In genomic region chr2:60478660-60479059, GRCh38 we compare ENCODE assay signal across 22 cellular contexts.
A peak's percentile ranks its signal among the peaks of the same experiment; 100 is the strongest.
DNase-seq lines count a peak whose midpoint lies in the region; ATAC-seq and TF ChIP-seq lines count a peak whose summit lies in the region.
"Had no signal": no experiment of that assay in that cellular context is flagged by ENCODE, and none has a peak within 500 bp of the region (broad histone marks: within the 10 kb centered on the region; RNA-seq: fewer than 3 reads in every experiment).

No MANE protein-coding gene starts in this region.

- DNase-seq in GM23338 (ENCODE audit: low spot score) (no peak), memory B cell (ENCODE audit: low spot score in 2 of 2) (no peak), OCI-M2 (lab: John Stamatoyannopoulos, UW; ENCODE audit: unreplicated experiment) (no peak), retina (no peak), SK-N-SH (no peak)
- no peak for DNase-seq in stimulated activated naive B cell treated with anti-CD40 and anti-IgM and Interleukin-4, amounts not matched to agents 10 μg/mL and 1 μg/mL and 100 μg/mL, for 72 hours
- DNase-seq in activated CD8-positive, alpha-beta T cell treated with anti-CD3 and anti-CD28 coated beads, Interleukin-2, amount 10 ng/mL, durations not matched to agents 7 days and 5 days, result no peak
- DNase-seq: activated CD4-positive, alpha-beta T cell treated with anti-CD3 and anti-CD28 coated beads for 36 hours; activated naive CD4-positive, alpha-beta T cell treated with anti-CD3 and anti-CD28 coated beads for 36 hours; activated T-cell treated with anti-CD3 and anti-CD28 coated beads, Interleukin-2, amount 50 U/mL, for 48 hours; amygdala; caudate nucleus; EL; heart right ventricle; MG63; NCI-H2171 treated with DMSO at 0.1 percent for 48 hours; stimulated activated CD4-positive, alpha-beta T cell treated with anti-CD3 and anti-CD28 coated beads, Interleukin-4, amount 100 ng/mL, for 24 hours had no signal

- no peak overlapping the region for H3K27ac ChIP-seq in GM23338 (ENCODE audit: low read depth)
- no peak overlapping the region for H3K27ac ChIP-seq in SK-N-SH (ENCODE audit: low read depth in 2 of 2, low read length in 1 of 2)
- H3K27ac ChIP-seq: left lung had no signal

- peaks cover 81% of the 10 kb centered on the region for H3K4me1 Mint-ChIP-seq in GM23338
- peaks cover 96% of the 10 kb centered on the region for H3K4me1 Mint-ChIP-seq in brain
- peaks cover 73% of the 10 kb centered on the region for H3K4me1 Mint-ChIP-seq in memory B cell
- peaks cover 78 to 99% of the 10 kb centered on the region in 2 donors for H3K4me1 Mint-ChIP-seq in stimulated activated naive B cell treated with anti-CD40 and anti-IgM and Interleukin-4, amounts not matched to agents 10 μg/mL and 1 μg/mL and 100 μg/mL, for 72 hours
- peaks cover 2% of the 10 kb centered on the region for H3K4me1 Mint-ChIP-seq in activated CD8-positive, alpha-beta T cell treated with anti-CD3 and anti-CD28 coated beads, Interleukin-2, amount 10 ng/mL, durations not matched to agents 7 days and 5 days (ENCODE audit: low read depth)

- H3K27me3 Mint-ChIP-seq in GM23338 (ENCODE audit: insufficient read depth, low read depth, poor library complexity), result peaks cover 31% of the 10 kb centered on the region
- H3K27me3 Mint-ChIP-seq in brain, result no peaks in the 10 kb centered on the region
- no peaks in the 10 kb centered on the region for H3K27me3 Mint-ChIP-seq in memory B cell
- no peaks in the 10 kb centered on the region for H3K27me3 Mint-ChIP-seq in stimulated activated naive B cell treated with anti-CD40 and anti-IgM and Interleukin-4, amounts not matched to agents 10 μg/mL and 1 μg/mL and 100 μg/mL, for 72 hours
- H3K27me3 Mint-ChIP-seq in activated CD8-positive, alpha-beta T cell treated with anti-CD3 and anti-CD28 coated beads, Interleukin-2, amount 10 ng/mL, durations not matched to agents 7 days and 5 days (ENCODE audit: low read depth), result peaks cover 22% of the 10 kb centered on the region

- H3K27ac Mint-ChIP-seq in GM23338, result no peak overlapping the region
- H3K27ac Mint-ChIP-seq in brain, result peak overlapping the region; percentile 16 to 82 (median 79)
- H3K27ac Mint-ChIP-seq in memory B cell, result peak overlapping the region; percentile 89
- peak overlapping the region; percentile 94 for H3K27ac Mint-ChIP-seq in stimulated activated naive B cell treated with anti-CD40 and anti-IgM and Interleukin-4, amounts not matched to agents 10 μg/mL and 1 μg/mL and 100 μg/mL, for 72 hours
- H3K27ac Mint-ChIP-seq in activated CD8-positive, alpha-beta T cell treated with anti-CD3 and anti-CD28 coated beads, Interleukin-2, amount 10 ng/mL, durations not matched to agents 7 days and 5 days, result no peak overlapping the region
- H3K27ac Mint-ChIP-seq: activated CD4-positive, alpha-beta T cell treated with anti-CD3 and anti-CD28 coated beads for 36 hours; activated naive CD4-positive, alpha-beta T cell treated with anti-CD3 and anti-CD28 coated beads for 36 hours had no signal

- TF ChIP-seq EP300 in SK-N-SH (IDR thresholded peaks at IDR 0.05; ENCODE audit: borderline replicate concordance in 1 of 2, low read depth in 1 of 2, low read length in 1 of 2), result no peak

- H3K9me2 ChIP-seq in GM23338 (ENCODE audit: insufficient read depth) (no peaks in the 10 kb centered on the region), SK-N-SH (no peaks in the 10 kb centered on the region)

- peaks cover 70% of the 10 kb centered on the region for H4K20me1 ChIP-seq in GM23338 (replicated peaks; ENCODE audit: insufficient read depth)
- no peaks in the 10 kb centered on the region for H4K20me1 ChIP-seq in SK-N-SH (ENCODE audit: insufficient read depth)

- H3K4me3 ChIP-seq in GM23338, result no peak overlapping the region
- H3K4me3 ChIP-seq in SK-N-SH (ENCODE audit: low read depth in 2 of 2, low read length in 1 of 2), result no peak overlapping the region
- H3K4me3 ChIP-seq: HAP-1, heart right ventricle, left lung, MG63, mucosa of descending colon had no signal

- H3K9me3 Mint-ChIP-seq in GM23338, result no peaks in the 10 kb centered on the region
- no peaks in the 10 kb centered on the region for H3K9me3 Mint-ChIP-seq in brain
- no peaks in the 10 kb centered on the region for H3K9me3 Mint-ChIP-seq in memory B cell
- H3K9me3 Mint-ChIP-seq in stimulated activated naive B cell treated with anti-CD40 and anti-IgM and Interleukin-4, amounts not matched to agents 10 μg/mL and 1 μg/mL and 100 μg/mL, for 72 hours, result peaks cover 4% of the 10 kb centered on the region in 2 donors
- no peaks in the 10 kb centered on the region for H3K9me3 Mint-ChIP-seq in activated CD8-positive, alpha-beta T cell treated with anti-CD3 and anti-CD28 coated beads, Interleukin-2, amount 10 ng/mL, durations not matched to agents 7 days and 5 days (ENCODE audit: insufficient read depth)
- H3K9me3 Mint-ChIP-seq: activated naive CD4-positive, alpha-beta T cell treated with anti-CD3 and anti-CD28 coated beads for 36 hours had no signal

- POLR2A ChIA-PET in activated CD8-positive, alpha-beta T cell treated with anti-CD3 and anti-CD28 coated beads, Interleukin-2, amount 10 ng/mL, durations not matched to agents 7 days and 5 days (lab: Charles Lee), result no interaction called here
- POLR2A ChIA-PET in SK-N-SH (lab: Yijun Ruan, JAX), result no interaction called here

- H3K4me2 ChIP-seq in GM23338 (no peak overlapping the region), SK-N-SH (no peak overlapping the region)

- TF ChIP-seq RAD21 in SK-N-SH (IDR thresholded peaks at IDR 0.05; ENCODE audit: low read length), result no peak

- H3K9me3 ChIP-seq in SK-N-SH, result no peaks in the 10 kb centered on the region
- H3K9me3 ChIP-seq: heart right ventricle, left lung, MG63, mucosa of descending colon, neutrophil had no signal

- H3K9ac ChIP-seq in SK-N-SH, result no peak overlapping the region

- peaks cover 20% of the 10 kb centered on the region for H3K36me3 Mint-ChIP-seq in GM23338 (ENCODE audit: low read depth)
- peaks cover 28% of the 10 kb centered on the region for H3K36me3 Mint-ChIP-seq in brain
- H3K36me3 Mint-ChIP-seq in memory B cell, result peaks cover 44% of the 10 kb centered on the region
- H3K36me3 Mint-ChIP-seq in stimulated activated naive B cell treated with anti-CD40 and anti-IgM and Interleukin-4, amounts not matched to agents 10 μg/mL and 1 μg/mL and 100 μg/mL, for 72 hours, result peaks cover 71 to 75% of the 10 kb centered on the region in 2 donors
- no peaks in the 10 kb centered on the region for H3K36me3 Mint-ChIP-seq in activated CD8-positive, alpha-beta T cell treated with anti-CD3 and anti-CD28 coated beads, Interleukin-2, amount 10 ng/mL, durations not matched to agents 7 days and 5 days (ENCODE audit: low read depth)

- TF ChIP-seq CTCF in GM23338 (conservative IDR thresholded peaks at IDR 0.05; ENCODE audit: low read depth in 2 of 2) (no peak), brain (conservative IDR thresholded peaks at IDR 0.05) (no peak), SK-N-SH (IDR thresholded peaks at IDR 0.05) (no peak)

- H3K36me3 ChIP-seq in GM23338 (ENCODE audit: insufficient read depth) (no peaks in the 10 kb centered on the region), SK-N-SH (replicated peaks in 1 of 2; ENCODE audit: control insufficient read depth in 1 of 2, insufficient read depth in 2 of 2, low read length in 1 of 2) (no peaks in the 10 kb centered on the region)
- H3K36me3 ChIP-seq: HAP-1, heart right ventricle, left lung, MG63, neutrophil had no signal

- H3K79me2 ChIP-seq in GM23338 (replicated peaks; ENCODE audit: insufficient read depth) (peaks cover 90% of the 10 kb centered on the region), SK-N-SH (ENCODE audit: insufficient read depth) (peaks cover 10% of the 10 kb centered on the region; the same call in 1 of the 2 replicates)

- ATAC-seq in GM23338 (peak; percentile 24), memory B cell (ENCODE audit: low read depth) (no peak)
- no peak for ATAC-seq in stimulated activated naive B cell treated with anti-CD40 and anti-IgM and Interleukin-4, amounts not matched to agents 10 μg/mL and 1 μg/mL and 100 μg/mL, for 72 hours (replicated peaks)
- no peak for ATAC-seq in activated CD8-positive, alpha-beta T cell treated with anti-CD3 and anti-CD28 coated beads, Interleukin-2, amount 10 ng/mL, durations not matched to agents 7 days and 5 days
- ATAC-seq: activated CD4-positive, alpha-beta T cell treated with anti-CD3 and anti-CD28 coated beads for 36 hours had no signal

- no peak overlapping the region for H2AFZ ChIP-seq in GM23338
- H2AFZ ChIP-seq in SK-N-SH (ENCODE audit: low read depth), result no peak overlapping the region

- H3K4me1 ChIP-seq in GM23338 (ENCODE audit: insufficient read depth) (peaks cover 80% of the 10 kb centered on the region), SK-N-SH (ENCODE audit: control insufficient read depth in 1 of 2, insufficient read depth in 2 of 2, low read depth in 1 of 2, low read length in 1 of 2) (peaks cover 0 to 19% of the 10 kb centered on the region in 2 experiments; a peak in 3 of 4 replicates)

- H3K4me3 Mint-ChIP-seq in GM23338, result no peak overlapping the region
- peak overlapping the region in 1 of 5 experiments; percentile 9 for H3K4me3 Mint-ChIP-seq in brain
- H3K4me3 Mint-ChIP-seq in memory B cell, result no peak overlapping the region
- peak overlapping the region; percentile 33 to 59 for H3K4me3 Mint-ChIP-seq in stimulated activated naive B cell treated with anti-CD40 and anti-IgM and Interleukin-4, amounts not matched to agents 10 μg/mL and 1 μg/mL and 100 μg/mL, for 72 hours
- no peak overlapping the region for H3K4me3 Mint-ChIP-seq in activated CD8-positive, alpha-beta T cell treated with anti-CD3 and anti-CD28 coated beads, Interleukin-2, amount 10 ng/mL, durations not matched to agents 7 days and 5 days
- H3K4me3 Mint-ChIP-seq: activated CD4-positive, alpha-beta T cell treated with anti-CD3 and anti-CD28 coated beads for 36 hours; activated naive CD4-positive, alpha-beta T cell treated with anti-CD3 and anti-CD28 coated beads for 36 hours had no signal

- peaks cover 47% of the 10 kb centered on the region for H3K27me3 ChIP-seq in GM23338 (ENCODE audit: insufficient read depth)
- no peaks in the 10 kb centered on the region for H3K27me3 ChIP-seq in SK-N-SH (ENCODE audit: insufficient read depth)
- H3K27me3 ChIP-seq: heart right ventricle, left lung, MG63, neutrophil had no signal

- WGBS in SK-N-SH (ENCODE audit: low lambda C conversion rate), result 71% methylated on average over 4 of the region's 7 CpGs

- CTCF ChIA-PET in activated CD8-positive, alpha-beta T cell treated with anti-CD3 and anti-CD28 coated beads, Interleukin-2, amount 10 ng/mL, durations not matched to agents 7 days and 5 days (lab: Charles Lee), result no interaction called here
- CTCF ChIA-PET in SK-N-SH (lab: Yijun Ruan, JAX), result no interaction called here

- H3F3A ChIP-seq in GM23338 (replicated peaks; ENCODE audit: low read depth) (no peaks in the 10 kb centered on the region), SK-N-SH (replicated peaks; ENCODE audit: insufficient read depth) (peaks cover 16% of the 10 kb centered on the region)

TF ChIP-seq in GM23338, 12 proteins besides CTCF, POLR2A, EP300 and RAD21 (continues in another document):
- TF ChIP-seq EZH2 (IDR thresholded peaks at IDR 0.05; ENCODE audit: low read depth, unreplicated experiment), result no peak

TF ChIP-seq in SK-N-SH, 30 proteins besides CTCF, POLR2A, EP300 and RAD21 (continues in another document):
- TF ChIP-seq FOXJ3 (CRISPR knock-in tag; IDR thresholded peaks at IDR 0.05), result no peak
- TF ChIP-seq RFX5 (IDR thresholded peaks at IDR 0.05; ENCODE audit: low read length), result no peak
- TF ChIP-seq YY1 (IDR thresholded peaks at IDR 0.05; ENCODE audit: low read depth), result no peak

Comparison
In these comparisons a context has a peak if more than half of its experiments do, and no peak if none do; other contexts are left out.
1. H3K27ac Mint-ChIP-seq: peak in brain (5 of 5), memory B cell (single experiment) and stimulated activated naive B cell treated with anti-CD40 and anti-IgM and Interleukin-4, amounts not matched to agents 10 μg/mL and 1 μg/mL and 100 μg/mL, for 72 hours (single experiment); none in GM23338 (single experiment) and activated CD8-positive, alpha-beta T cell treated with anti-CD3 and anti-CD28 coated beads, Interleukin-2, amount 10 ng/mL, durations not matched to agents 7 days and 5 days (single experiment).
2. H3K4me3 Mint-ChIP-seq: peak in stimulated activated naive B cell treated with anti-CD40 and anti-IgM and Interleukin-4, amounts not matched to agents 10 μg/mL and 1 μg/mL and 100 μg/mL, for 72 hours (2 of 2); none in GM23338 (single experiment), memory B cell (single experiment) and activated CD8-positive, alpha-beta T cell treated with anti-CD3 and anti-CD28 coated beads, Interleukin-2, amount 10 ng/mL, durations not matched to agents 7 days and 5 days (single experiment).